20 cellular contexts compared by ENCODE assay signal in genomic region chr16:74657873-74658642, GRCh38. TPM values are rescaled to one million over a fixed set of nuclear protein-coding genes. Genes with fewer than 3 reads are reported as not detected.
DNase-seq lines count a peak whose midpoint lies in the region; ATAC-seq, FAIRE-seq and TF ChIP-seq lines count a peak whose summit lies in the region.
"Had no signal": no experiment of that assay in that cellular context is flagged by ENCODE, and none has a peak within 500 bp of the region (broad histone marks: within the 10 kb centered on the region; RNA-seq: fewer than 3 reads in every experiment).

No MANE protein-coding gene starts in this region.

- intact Hi-C loops in CD4-positive, alpha-beta T cell (cut with DNase I, micrococcal nuclease): no loop called here

- H3K4me3 Mint-ChIP-seq in CD4-positive, alpha-beta T cell: peak overlapping the region; percentile 56
- H3K4me3 Mint-ChIP-seq in activated CD4-positive, alpha-beta memory T cell treated with anti-CD3 and anti-CD28 coated beads, Interleukin-2, amount 10 ng/mL, durations not matched to agents 7 days and 5 days: peak overlapping the region; percentile 21

- H3K9me3 ChIP-seq in A549 (no peaks in the 10 kb centered on the region), HAP-1 (no peaks in the 10 kb centered on the region)
- H3K9me3 ChIP-seq in CD4-positive, alpha-beta T cell (ENCODE audit: control insufficient read depth, low read length): no peaks in the 10 kb centered on the region
- H3K9me3 ChIP-seq: sigmoid colon, testis had no signal

- no peak for TF ChIP-seq RAD21 in A549 (conservative IDR thresholded peaks at IDR 0.05 in 1 of 2, IDR thresholded peaks at IDR 0.05 in 1 of 2)

- 0 out of 3 replicates have a peak overlapping the region, but pooled peaks have one; percentile 4 for H3K4me2 ChIP-seq in A549
- H3K4me2 ChIP-seq: PC-9 had no signal

- WGBS in A549 (ENCODE audit: missing lambda C conversion rate): 89% methylated on average over 5 of the region's 5 CpGs

- H3K9me3 Mint-ChIP-seq in CD4-positive, alpha-beta T cell: no peaks in the 10 kb centered on the region
- no peaks in the 10 kb centered on the region for H3K9me3 Mint-ChIP-seq in activated CD4-positive, alpha-beta memory T cell treated with anti-CD3 and anti-CD28 coated beads, Interleukin-2, amount 10 ng/mL, durations not matched to agents 7 days and 5 days

- TF ChIP-seq EP300 in A549 (IDR thresholded peaks at IDR 0.05): no peak

- H3K4me1 Mint-ChIP-seq in CD4-positive, alpha-beta T cell (ENCODE audit: low read depth): peaks cover 87% of the 10 kb centered on the region
- H3K4me1 Mint-ChIP-seq in activated CD4-positive, alpha-beta memory T cell treated with anti-CD3 and anti-CD28 coated beads, Interleukin-2, amount 10 ng/mL, durations not matched to agents 7 days and 5 days: peaks cover 79% of the 10 kb centered on the region

- H3K27ac ChIP-seq in A549: no peak overlapping the region
- no peak overlapping the region for H3K27ac ChIP-seq in CD4-positive, alpha-beta T cell (ENCODE audit: low read depth, low read length)
- H3K27ac ChIP-seq: brain microvascular endothelial cell, PC-9, sigmoid colon, testis had no signal

- CTCF ChIA-PET in A549 (lab: Yijun Ruan, JAX) (interaction anchor here (1.2 to 2.2 kb wide), 3 partner anchors 11 to 205 kb away, joined by 5 to 6 read pairs (median 5); no protein-coding TSS in a partner anchor), HEK293T (lab: Yijun Ruan, JAX) (no interaction called here)
- CTCF ChIA-PET in CD4-positive, alpha-beta T cell (lab: Charles Lee): no interaction called here
- CTCF ChIA-PET in activated CD4-positive, alpha-beta memory T cell treated with anti-CD3 and anti-CD28 coated beads, Interleukin-2, amount 10 ng/mL, durations not matched to agents 7 days and 5 days (lab: Charles Lee): no interaction called here

- H3K27ac Mint-ChIP-seq in CD4-positive, alpha-beta T cell: peak overlapping the region; percentile 42
- no peak overlapping the region for H3K27ac Mint-ChIP-seq in activated CD4-positive, alpha-beta memory T cell treated with anti-CD3 and anti-CD28 coated beads, Interleukin-2, amount 10 ng/mL, durations not matched to agents 7 days and 5 days

- POLR2A ChIA-PET in A549 (lab: Yijun Ruan, JAX) (no interaction called here), HEK293T (lab: Yijun Ruan, JAX) (interaction anchor here (1.2 kb wide), 1 partner anchor 9 kb away, joined by 4 read pairs; the partner anchor contains the start of gene RFWD3)
- POLR2A ChIA-PET in CD4-positive, alpha-beta T cell (lab: Charles Lee): interaction anchor here (1.3 kb wide), 1 partner anchor 8 kb away, joined by 7 read pairs; the partner anchor contains the start of gene RFWD3
- POLR2A ChIA-PET in activated CD4-positive, alpha-beta memory T cell treated with anti-CD3 and anti-CD28 coated beads, Interleukin-2, amount 10 ng/mL, durations not matched to agents 7 days and 5 days (lab: Charles Lee): interaction anchor here (0.7 to 6.2 kb wide), 2 partner anchors 9 to 361 kb away, joined by 3 to 62 read pairs; partner anchors contain the start of genes PSMD7 and RFWD3

- no peak for DNase-seq in A549 (ENCODE audit: low read depth in 1 of 2, low spot score in 1 of 2)
- no peak for DNase-seq in CD4-positive, alpha-beta T cell
- DNase-seq in activated CD4-positive, alpha-beta memory T cell treated with anti-CD3 and anti-CD28 coated beads, Interleukin-2, amount 10 ng/mL, durations not matched to agents 7 days and 5 days: no peak
- no peak for DNase-seq in COLO829 (ENCODE audit: low spot score)
- DNase-seq in HEK293T (ENCODE audit: extremely low spot score): no peak
- DNase-seq in HAP-1 (ENCODE audit: low spot score in 2 of 2): no peak
- DNase-seq in NCI-H2029 (lab: John Stamatoyannopoulos, UW): no peak
- DNase-seq: activated CD8-positive, alpha-beta memory T cell treated with anti-CD3 and anti-CD28 coated beads for 24 hours; activated naive CD4-positive, alpha-beta T cell treated with Interleukin-2 at 50 U/mL for 16 hours; brain microvascular endothelial cell; kidney; midbrain; NCI-H2081 treated with DMSO at 0.1 percent for 48 hours; occipital lobe; PC-9; sigmoid colon; stimulated activated CD4-positive, alpha-beta T cell treated with anti-CD3 and anti-CD28 coated beads, Interleukin-2, amount 100 ng/mL, for 24 hours; testis had no signal

- no peaks in the 10 kb centered on the region for H3K27me3 Mint-ChIP-seq in CD4-positive, alpha-beta T cell
- no peaks in the 10 kb centered on the region for H3K27me3 Mint-ChIP-seq in activated CD4-positive, alpha-beta memory T cell treated with anti-CD3 and anti-CD28 coated beads, Interleukin-2, amount 10 ng/mL, durations not matched to agents 7 days and 5 days

- no peak for FAIRE-seq in A549 (lab: Jason Lieb, UNC)
- FAIRE-seq: GM19239, kidney had no signal

- in situ Hi-C loops in HAP-1 (cut with MboI; ENCODE audit: low sequenced_read_pairs): no loop called here

- TF ChIP-seq POLR2A in A549 (IDR thresholded peaks at IDR 0.05; ENCODE audit: low read length): no peak

- H3K36me3 Mint-ChIP-seq in CD4-positive, alpha-beta T cell (ENCODE audit: low read depth): peaks cover 89% of the 10 kb centered on the region
- H3K36me3 Mint-ChIP-seq in activated CD4-positive, alpha-beta memory T cell treated with anti-CD3 and anti-CD28 coated beads, Interleukin-2, amount 10 ng/mL, durations not matched to agents 7 days and 5 days (ENCODE audit: low read depth): peaks cover 81% of the 10 kb centered on the region

- ATAC-seq in A549 (no peak), esophagus mucosa (peak; percentile 38)
- no peak for ATAC-seq in CD4-positive, alpha-beta T cell (ENCODE audit: poor library complexity)

- no peak for TF ChIP-seq CTCF in A549 (IDR thresholded peaks at IDR 0.05)
- no peak for TF ChIP-seq CTCF in CD4-positive, alpha-beta T cell (IDR thresholded peaks at IDR 0.05)

- H3K4me1 ChIP-seq in A549 (no peaks in the 10 kb centered on the region), HAP-1 (peaks cover 3% of the 10 kb centered on the region)
- H3K4me1 ChIP-seq: sigmoid colon, testis had no signal

- H3K36me3 ChIP-seq in HAP-1 (replicated peaks): peaks cover 86% of the 10 kb centered on the region

- H3K4me3 ChIP-seq in A549 (no peak overlapping the region), HAP-1 (no peak overlapping the region)
- H3K4me3 ChIP-seq: PC-9, sigmoid colon, testis had no signal

- H3K27me3 ChIP-seq in CD4-positive, alpha-beta T cell (ENCODE audit: control insufficient read depth, insufficient read depth, low read length): no peaks in the 10 kb centered on the region
- no peaks in the 10 kb centered on the region for H3K27me3 ChIP-seq in HAP-1 (ENCODE audit: low read depth)
- H3K27me3 ChIP-seq: brain microvascular endothelial cell, sigmoid colon, testis had no signal

TF ChIP-seq in HEK293T, 16 proteins besides CTCF, POLR2A, EP300 and RAD21:
- TF ChIP-seq SUZ12 (IDR thresholded peaks at IDR 0.05) (no peak), ARNT (IDR thresholded peaks at IDR 0.05) (no peak), L3MBTL2 (conservative IDR thresholded peaks at IDR 0.05) (no peak), ELF4 (IDR thresholded peaks at IDR 0.05) (no peak), BHLHE40 (IDR thresholded peaks at IDR 0.05; ENCODE audit: borderline replicate concordance) (no peak), HDGF (IDR thresholded peaks at IDR 0.05; ENCODE audit: borderline replicate concordance) (no peak)

RNA-seq across cellular contexts. Expression of gene RFWD3, which starts 8.6 kb away (rescaled TPM):
- 50.6 and 52.5 TPM in 2 replicates for polyA plus RNA-seq in A549 (2011; rRNA removed)
- polyA plus RNA-seq in A549 (2012; cell fraction: cytosol; rRNA removed): 27.6 and 35.9 TPM in 2 replicates
- polyA plus RNA-seq in A549 (2012; cell fraction: nucleus; rRNA removed): 27.8 and 37.0 TPM in 2 replicates
- 36.1 to 43.2 TPM (median 36.7 TPM) in 3 replicates for polyA plus RNA-seq in A549 (2017; fragmentation: RNase III; extraction: RNeasy Plus Mini Kit Qiagen cat#74134 plus additional on column Dnase treatment)
- polyA minus RNA-seq in A549 (2011; rRNA and poly(A)+ RNA removed): 81.6 and 86.0 TPM in 2 replicates
- 10 to 100 TPM; 44.9 to 47.0 TPM for total RNA-seq in CD4-positive, alpha-beta T cell
- total RNA-seq in activated CD4-positive, alpha-beta memory T cell treated with anti-CD3 and anti-CD28 coated beads, Interleukin-2, amount 10 ng/mL, durations not matched to agents 7 days and 5 days: 100 to 1,000 TPM in 1 of 2 experiments, 10 to 100 TPM in 1; 99.5 to 107 TPM
- 23.9 TPM for total RNA-seq in esophagus mucosa

RNA-seq across cellular contexts. Expression of gene MLKL, which starts 42.6 kb away (rescaled TPM):
- polyA plus RNA-seq in A549 (2011; rRNA removed): 17.9 and 18.8 TPM in 2 replicates
- polyA plus RNA-seq in A549 (2012; cell fraction: cytosol; rRNA removed): 9.6 and 10.2 TPM in 2 replicates
- polyA plus RNA-seq in A549 (2012; cell fraction: nucleus; rRNA removed): 11.6 and 14.2 TPM in 2 replicates
- 12.3 to 14.3 TPM (median 12.6 TPM) in 3 replicates for polyA plus RNA-seq in A549 (2017; fragmentation: RNase III; extraction: RNeasy Plus Mini Kit Qiagen cat#74134 plus additional on column Dnase treatment)
- 6.2 and 8.9 TPM in 2 replicates for polyA minus RNA-seq in A549 (2011; rRNA and poly(A)+ RNA removed)
- 10 to 100 TPM; 29.1 to 30.0 TPM for total RNA-seq in CD4-positive, alpha-beta T cell
- 10 to 100 TPM; 42.8 to 45.2 TPM for total RNA-seq in activated CD4-positive, alpha-beta memory T cell treated with anti-CD3 and anti-CD28 coated beads, Interleukin-2, amount 10 ng/mL, durations not matched to agents 7 days and 5 days
- 12.4 TPM for total RNA-seq in esophagus mucosa

RNA-seq across cellular contexts. Expression of gene GLG1, which starts 51.1 kb away (rescaled TPM):
- polyA plus RNA-seq in A549 (2011; rRNA removed) (90.6 and 91.7 TPM in 2 replicates), A549 (2017; fragmentation: RNase III; extraction: RNeasy Plus Mini Kit Qiagen cat#74134 plus additional on column Dnase treatment) (47.3 to 53.5 TPM (median 51.9 TPM) in 3 replicates)
- polyA plus RNA-seq in A549 (2012; cell fraction: cytosol; rRNA removed): 21.0 and 21.5 TPM in 2 replicates
- 47.7 and 69.8 TPM in 2 replicates for polyA plus RNA-seq in A549 (2012; cell fraction: nucleus; rRNA removed)
- 107 and 110 TPM in 2 replicates for polyA minus RNA-seq in A549 (2011; rRNA and poly(A)+ RNA removed)
- 100 to 1,000 TPM; 110 to 114 TPM for total RNA-seq in CD4-positive, alpha-beta T cell
- total RNA-seq in activated CD4-positive, alpha-beta memory T cell treated with anti-CD3 and anti-CD28 coated beads, Interleukin-2, amount 10 ng/mL, durations not matched to agents 7 days and 5 days: 100 to 1,000 TPM; 130 to 132 TPM
- total RNA-seq in esophagus mucosa: 54.6 TPM
